In genomic region chr2:168039885-168040284, GRCh38 we compare ENCODE assay signal across 2 cellular contexts.
TF ChIP-seq lines count a peak whose summit lies in the region.

No MANE protein-coding gene starts in this region.

TF ChIP-seq in IMR-90, 13 proteins besides CTCF, POLR2A, EP300 and RAD21:
- TF ChIP-seq MAFK (IDR thresholded peaks at IDR 0.05; ENCODE audit: low read depth, low read length) (no peak), MAZ (IDR thresholded peaks at IDR 0.05; ENCODE audit: borderline replicate concordance, low read depth, low read length) (no peak), CHD1 (IDR thresholded peaks at IDR 0.05; ENCODE audit: low read depth, low read length) (no peak), BHLHE40 (IDR thresholded peaks at IDR 0.05; ENCODE audit: low read depth, low read length) (no peak), RFX5 (IDR thresholded peaks at IDR 0.05; ENCODE audit: low read depth, low read length) (no peak), RCOR1 (IDR thresholded peaks at IDR 0.05; ENCODE audit: insufficient replicate concordance, low read length) (no peak), SMC3 (IDR thresholded peaks at IDR 0.05; ENCODE audit: low read depth, low read length) (no peak), MXI1 (IDR thresholded peaks at IDR 0.05; ENCODE audit: borderline replicate concordance, low read depth, low read length) (no peak), FOS (IDR thresholded peaks at IDR 0.05; ENCODE audit: low read depth, low read length) (no peak), CEBPB (IDR thresholded peaks at IDR 0.05; ENCODE audit: low read depth, low read length) (no peak), USF2 (IDR thresholded peaks at IDR 0.05; ENCODE audit: low read depth, low read length) (no peak), NFE2L2 (IDR thresholded peaks at IDR 0.05; ENCODE audit: low read depth, low read length) (no peak)
- TF ChIP-seq, protein P1, sequence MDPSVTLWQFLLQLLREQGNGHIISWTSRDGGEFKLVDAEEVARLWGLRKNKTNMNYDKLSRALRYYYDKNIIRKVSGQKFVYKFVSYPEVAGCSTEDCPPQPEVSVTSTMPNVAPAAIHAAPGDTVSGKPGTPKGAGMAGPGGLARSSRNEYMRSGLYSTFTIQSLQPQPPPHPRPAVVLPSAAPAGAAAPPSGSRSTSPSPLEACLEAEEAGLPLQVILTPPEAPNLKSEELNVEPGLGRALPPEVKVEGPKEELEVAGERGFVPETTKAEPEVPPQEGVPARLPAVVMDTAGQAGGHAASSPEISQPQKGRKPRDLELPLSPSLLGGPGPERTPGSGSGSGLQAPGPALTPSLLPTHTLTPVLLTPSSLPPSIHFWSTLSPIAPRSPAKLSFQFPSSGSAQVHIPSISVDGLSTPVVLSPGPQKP (IDR thresholded peaks at IDR 0.05; ENCODE audit: borderline replicate concordance, low read depth, low read length), result no peak

TF ChIP-seq in GM12878, 131 proteins besides CTCF, POLR2A, EP300 and RAD21:
- TF ChIP-seq CUX1 (IDR thresholded peaks at IDR 0.05; ENCODE audit: insufficient replicate concordance, low read depth, low read length) (no peak), MAX (IDR thresholded peaks at IDR 0.05; ENCODE audit: low read depth, low read length) (no peak), RFX5 (IDR thresholded peaks at IDR 0.05; ENCODE audit: low read depth, low read length) (no peak)
- TF ChIP-seq, protein P2, sequence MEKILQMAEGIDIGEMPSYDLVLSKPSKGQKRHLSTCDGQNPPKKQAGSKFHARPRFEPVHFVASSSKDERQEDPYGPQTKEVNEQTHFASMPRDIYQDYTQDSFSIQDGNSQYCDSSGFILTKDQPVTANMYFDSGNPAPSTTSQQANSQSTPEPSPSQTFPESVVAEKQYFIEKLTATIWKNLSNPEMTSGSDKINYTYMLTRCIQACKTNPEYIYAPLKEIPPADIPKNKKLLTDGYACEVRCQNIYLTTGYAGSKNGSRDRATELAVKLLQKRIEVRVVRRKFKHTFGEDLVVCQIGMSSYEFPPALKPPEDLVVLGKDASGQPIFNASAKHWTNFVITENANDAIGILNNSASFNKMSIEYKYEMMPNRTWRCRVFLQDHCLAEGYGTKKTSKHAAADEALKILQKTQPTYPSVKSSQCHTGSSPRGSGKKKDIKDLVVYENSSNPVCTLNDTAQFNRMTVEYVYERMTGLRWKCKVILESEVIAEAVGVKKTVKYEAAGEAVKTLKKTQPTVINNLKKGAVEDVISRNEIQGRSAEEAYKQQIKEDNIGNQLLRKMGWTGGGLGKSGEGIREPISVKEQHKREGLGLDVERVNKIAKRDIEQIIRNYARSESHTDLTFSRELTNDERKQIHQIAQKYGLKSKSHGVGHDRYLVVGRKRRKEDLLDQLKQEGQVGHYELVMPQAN (conservative IDR thresholded peaks at IDR 0.05), result no peak
